ENCODE assay signal across 10 cellular contexts in the genomic region with DNA sequence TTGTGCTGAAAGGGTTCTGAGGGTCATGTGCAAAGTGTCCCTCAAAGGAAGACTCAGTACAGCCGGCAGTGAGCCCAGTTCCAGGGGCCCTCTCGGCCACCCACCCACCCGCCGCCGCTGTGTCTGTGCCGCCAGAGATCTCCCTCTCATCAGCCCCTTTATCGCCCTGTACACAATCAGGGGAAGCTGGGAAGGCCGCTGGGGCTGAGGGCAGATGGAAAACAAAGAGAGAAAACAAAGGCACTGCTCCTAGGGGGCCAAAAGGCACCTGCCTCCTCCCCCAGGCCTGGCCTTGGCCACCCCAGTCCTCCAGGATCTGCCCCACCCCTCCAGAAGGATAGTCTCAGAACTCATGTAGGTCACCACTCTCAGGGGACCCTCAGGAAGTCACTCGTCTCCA.
DNase-seq lines count a peak whose midpoint lies in the region; ATAC-seq and TF ChIP-seq lines count a peak whose summit lies in the region.
"Had no signal": no experiment of that assay in that cellular context is flagged by ENCODE, and none has a peak within 500 bp of the region (broad histone marks: within the 10 kb centered on the region; RNA-seq: fewer than 3 reads in every experiment).

No MANE protein-coding gene starts in this region.

- TF ChIP-seq CTCF in IMR-90 (conservative IDR thresholded peaks at IDR 0.05; ENCODE audit: low read depth, low read length) = no peak
- TF ChIP-seq CTCF in osteocyte (IDR thresholded peaks at IDR 0.05) = no peak
- TF ChIP-seq CTCF in tibial nerve (IDR thresholded peaks at IDR 0.05) = no peak
- no peak for TF ChIP-seq CTCF in colonic mucosa (IDR thresholded peaks at IDR 0.05)

- H3K27me3 ChIP-seq in BLaER1 treated with 17β-estradiol and CSF1 and Interleukin-3, amounts not matched to agents 10 nM and 100 nM = no peaks in the 10 kb centered on the region
- H3K27me3 ChIP-seq in IMR-90 (ENCODE audit: control insufficient read depth, insufficient read depth, low read length) = no peaks in the 10 kb centered on the region
- H3K27me3 ChIP-seq in endocrine pancreas (ENCODE audit: control insufficient read depth, insufficient read depth, low read length) = no peaks in the 10 kb centered on the region
- no peaks in the 10 kb centered on the region for H3K27me3 ChIP-seq in tibial nerve
- H3K27me3 ChIP-seq in colonic mucosa = no peaks in the 10 kb centered on the region
- H3K27me3 ChIP-seq: ascending aorta had no signal

- no peak for DNase-seq in IMR-90
- no peak for DNase-seq in osteocyte (ENCODE audit: extremely low spot score, unreplicated experiment)
- no peak for DNase-seq in tibial nerve (ENCODE audit: low spot score in 2 of 2)
- no peak for DNase-seq in colonic mucosa
- DNase-seq in NCI-H128 (lab: John Stamatoyannopoulos, UW; ENCODE audit: unreplicated experiment) = no peak
- DNase-seq: NCI-H2029 had no signal

- H3K4me3 ChIP-seq in BLaER1 treated with 17β-estradiol and CSF1 and Interleukin-3, amounts not matched to agents 10 nM and 100 nM = peak overlapping the region in 2 of 10 experiments; percentile 18 to 25; a peak in 5 of 20 replicates
- H3K4me3 ChIP-seq in IMR-90 (ENCODE audit: insufficient read depth, low read depth, low read length) = no peak overlapping the region
- H3K4me3 ChIP-seq in endocrine pancreas (ENCODE audit: control insufficient read depth, insufficient read depth, low read length) = no peak overlapping the region
- H3K4me3 ChIP-seq in tibial nerve = no peak overlapping the region
- no peak overlapping the region for H3K4me3 ChIP-seq in colonic mucosa
- H3K4me3 ChIP-seq: ascending aorta had no signal

- peak overlapping the region; percentile 89 for H3K14ac ChIP-seq in IMR-90 (replicated peaks; ENCODE audit: low read depth, low read length)

- POLR2A ChIA-PET in IMR-90 (lab: Charles Lee; ENCODE audit: unreplicated experiment) = no interaction called here

- in situ Hi-C loops in IMR-90 (cut with MboI; ENCODE audit: low sequenced_read_pairs) = loop anchor here (5.0 kb wide), 1 partner anchor 63 kb away; no protein-coding TSS in a partner anchor

- TF ChIP-seq POLR2A in IMR-90 (IDR thresholded peaks at IDR 0.05; ENCODE audit: low read depth, low read length) = no peak
- TF ChIP-seq POLR2A in tibial nerve (IDR thresholded peaks at IDR 0.05) = no peak

- peaks cover 49% of the 10 kb centered on the region for H3K9me1 ChIP-seq in IMR-90 (ENCODE audit: insufficient read depth, low read length)

- peak overlapping the region; percentile 83 for H3K4ac ChIP-seq in IMR-90 (ENCODE audit: low read depth, low read length)

- no peak overlapping the region for H2BK20ac ChIP-seq in IMR-90 (ENCODE audit: low read depth, low read length)

- CTCF ChIA-PET in IMR-90 (lab: Yijun Ruan, JAX) = no interaction called here

- H2BK120ac ChIP-seq in IMR-90 (ENCODE audit: low read depth, low read length) = peak overlapping the region; percentile 69

- dilution Hi-C loops in IMR-90 (cut with HindIII; ENCODE audit: low sequenced_read_pairs, unreplicated experiment) = no loop called here

- no peaks in the 10 kb centered on the region for H3K27me3 Mint-ChIP-seq in osteocyte (ENCODE audit: unreplicated experiment)

- intact Hi-C loops in IMR-90 (cut with micrococcal nuclease) = loop anchor here (5.0 kb wide), 1 partner anchor 63 kb away; no protein-coding TSS in a partner anchor
- intact Hi-C loops in colonic mucosa (cut with DNase I) = no loop called here

- H4K91ac ChIP-seq in IMR-90 (ENCODE audit: insufficient read depth, low read depth, low read length) = peak overlapping the region; percentile 53

- peak overlapping the region; percentile 59 for H2AK5ac ChIP-seq in IMR-90 (ENCODE audit: low read depth, low read length)

- peak overlapping the region; percentile 96 for H3K27ac Mint-ChIP-seq in osteocyte (ENCODE audit: unreplicated experiment)

- H3K56ac ChIP-seq in IMR-90 (ENCODE audit: extremely low read depth, insufficient read depth, low read length) = no peak overlapping the region

- H3K27ac ChIP-seq in BLaER1 treated with 17β-estradiol and CSF1 and Interleukin-3, amounts not matched to agents 10 nM and 100 nM = peak overlapping the region; percentile 53 to 98 (median 93); a peak in 21 of 22 replicates
- H3K27ac ChIP-seq in IMR-90 (ENCODE audit: insufficient read depth, low read length) = peak overlapping the region; percentile 80
- peak overlapping the region in 2 of 4 donors; percentile 83 to 88 for H3K27ac ChIP-seq in tibial nerve
- no peak overlapping the region for H3K27ac ChIP-seq in colonic mucosa

- H3K36me3 Mint-ChIP-seq in osteocyte (ENCODE audit: unreplicated experiment) = peaks cover 14% of the 10 kb centered on the region

- no TSS peak for BruUV-seq in IMR-90 (replicated peaks; lab: Mats Ljungman, UMichigan)

- peaks cover 99 to 100% (median 100%) of the 10 kb centered on the region in 10 experiments for H3K4me1 ChIP-seq in BLaER1 treated with 17β-estradiol and CSF1 and Interleukin-3, amounts not matched to agents 10 nM and 100 nM
- H3K4me1 ChIP-seq in IMR-90 (ENCODE audit: control insufficient read depth, insufficient read depth, low read length) (peaks cover 65% of the 10 kb centered on the region), endocrine pancreas (ENCODE audit: control insufficient read depth, insufficient read depth, low read length) (no peaks in the 10 kb centered on the region), tibial nerve (peaks cover 0 to 94% (median 44%) of the 10 kb centered on the region in 4 donors), colonic mucosa (peaks cover 12% of the 10 kb centered on the region)

- H3K23ac ChIP-seq in IMR-90 (ENCODE audit: low read depth, low read length) = peak overlapping the region; percentile 28; the same call in 1 of the 2 replicates

- no peak for TF ChIP-seq EP300 in tibial nerve (IDR thresholded peaks at IDR 0.05)

- peak overlapping the region; percentile 89 for H2BK5ac ChIP-seq in IMR-90 (ENCODE audit: low read depth, low read length, poor library complexity, severe bottlenecking)

- H3K79me1 ChIP-seq in IMR-90 (ENCODE audit: low read depth in 1 of 2, low read length in 2 of 2) = peaks cover 45 to 90% of the 10 kb centered on the region in 2 experiments

- H2AFZ ChIP-seq in IMR-90 (replicated peaks; ENCODE audit: low read length, poor library complexity) = no peak overlapping the region

- H3K4me2 ChIP-seq in BLaER1 treated with 17β-estradiol and CSF1 and Interleukin-3, amounts not matched to agents 10 nM and 100 nM = peak overlapping the region; percentile 88 to 99 (median 97)
- H3K4me2 ChIP-seq in IMR-90 (ENCODE audit: low read depth, low read length) = no peak overlapping the region

- H3K4me3 Mint-ChIP-seq in osteocyte (ENCODE audit: unreplicated experiment) = no peak overlapping the region

- H3K9me3 ChIP-seq in BLaER1 treated with 17β-estradiol and CSF1 and Interleukin-3, amounts not matched to agents 10 nM and 100 nM (replicated peaks in 1 of 11) = no peaks in the 10 kb centered on the region
- H3K9me3 ChIP-seq in IMR-90 (ENCODE audit: control insufficient read depth, insufficient read depth, low read length) = no peaks in the 10 kb centered on the region
- H3K9me3 ChIP-seq in endocrine pancreas (ENCODE audit: control insufficient read depth, low read length) = no peaks in the 10 kb centered on the region
- H3K9me3 ChIP-seq in tibial nerve = no peaks in the 10 kb centered on the region
- H3K9me3 ChIP-seq in colonic mucosa = no peaks in the 10 kb centered on the region
- H3K9me3 ChIP-seq: ascending aorta had no signal

- H3K9ac ChIP-seq in BLaER1 treated with 17β-estradiol and CSF1 and Interleukin-3, amounts not matched to agents 10 nM and 100 nM = peak overlapping the region; percentile 74 to 85 (median 81)
- H3K9ac ChIP-seq in IMR-90 (ENCODE audit: low read depth, low read length) = no peak overlapping the region
- H3K9ac ChIP-seq in endocrine pancreas (ENCODE audit: control insufficient read depth, insufficient read depth, low read length) = peak overlapping the region; percentile 10
- no peak overlapping the region for H3K9ac ChIP-seq in colonic mucosa (ENCODE audit: low read depth in 2 of 2, low read length in 2 of 2)

- no peak overlapping the region for H2BK15ac ChIP-seq in IMR-90 (ENCODE audit: low read depth, low read length)

- ATAC-seq in IMR-90 (ENCODE audit: low read depth) (no peak), HG02571 (IDR thresholded peaks at IDR 0.05; ENCODE audit: unreplicated experiment) (no peak)

- no peak overlapping the region for H2AK9ac ChIP-seq in IMR-90 (replicated peaks; ENCODE audit: low read depth, low read length, poor library complexity)

- H3K18ac ChIP-seq in IMR-90 (ENCODE audit: low read depth, low read length) = no peak overlapping the region

- no peaks in the 10 kb centered on the region for H3K9me3 Mint-ChIP-seq in osteocyte (ENCODE audit: unreplicated experiment)

- H3K36me3 ChIP-seq in BLaER1 treated with 17β-estradiol and CSF1 and Interleukin-3, amounts not matched to agents 10 nM and 100 nM = peaks cover under 1 to 42% (median 19%) of the 10 kb centered on the region in 11 experiments; a peak in 18 of 22 replicates
- H3K36me3 ChIP-seq in IMR-90 (ENCODE audit: control insufficient read depth, insufficient read depth, low read length) (peaks cover 35% of the 10 kb centered on the region), endocrine pancreas (ENCODE audit: control insufficient read depth, insufficient read depth, low read length) (peaks cover 3% of the 10 kb centered on the region), tibial nerve (peaks cover 0 to 36% (median 0%) of the 10 kb centered on the region in 3 donors), colonic mucosa (no peaks in the 10 kb centered on the region)

- peak overlapping the region; percentile 13 to 77; a peak in 3 of 4 replicates for H4K8ac ChIP-seq in IMR-90 (ENCODE audit: low read depth in 2 of 2, low read length in 2 of 2)

- H4K20me1 ChIP-seq in BLaER1 treated with 17β-estradiol and CSF1 and Interleukin-3, amounts not matched to agents 10 nM and 100 nM = peaks cover 0 to 68% (median 0%) of the 10 kb centered on the region in 11 experiments; a peak in 7 of 22 replicates
- H4K20me1 ChIP-seq in IMR-90 (ENCODE audit: insufficient read depth, low read length) = peaks cover 22% of the 10 kb centered on the region; the same call in 1 of the 2 replicates

- TF ChIP-seq RAD21 in IMR-90 (IDR thresholded peaks at IDR 0.05; ENCODE audit: low read length) = no peak

- 60% methylated on average over 1 of the region's 9 CpGs; no CpG with 5 or more reads in 1 of the 2 experiments for WGBS in IMR-90 (ENCODE audit: extremely low coverage in 2 of 2, insufficient read length in 1 of 2), 2 experiments
- WGBS in tibial nerve, 2 donors = 38 to 71% methylated on average over 9 of the region's 9 CpGs

- peak overlapping the region; percentile 25 for H4K5ac ChIP-seq in IMR-90 (ENCODE audit: low read depth, low read length)

- H3K4me1 Mint-ChIP-seq in osteocyte (ENCODE audit: unreplicated experiment) = peaks cover 69% of the 10 kb centered on the region

TF ChIP-seq in IMR-90, 13 proteins besides CTCF, POLR2A, EP300 and RAD21 (continues in another document):
- no peak for TF ChIP-seq MAFK (IDR thresholded peaks at IDR 0.05; ENCODE audit: low read depth, low read length)
- no peak for TF ChIP-seq CEBPB (IDR thresholded peaks at IDR 0.05; ENCODE audit: low read depth, low read length)
- no peak for TF ChIP-seq MAZ (IDR thresholded peaks at IDR 0.05; ENCODE audit: borderline replicate concordance, low read depth, low read length)
- no peak for TF ChIP-seq RCOR1 (IDR thresholded peaks at IDR 0.05; ENCODE audit: insufficient replicate concordance, low read length)
- TF ChIP-seq FOS (IDR thresholded peaks at IDR 0.05; ENCODE audit: low read depth, low read length) = no peak

Comparison
In these comparisons a context has a peak if more than half of its experiments do, and no peak if none do; other contexts are left out.
1. H3K9ac ChIP-seq: peak in BLaER1 treated with 17β-estradiol and CSF1 and Interleukin-3, amounts not matched to agents 10 nM and 100 nM (11 of 11) and endocrine pancreas (single experiment); none in IMR-90 (single experiment) and colonic mucosa (0 of 2).